In genomic region chr6:89413006-89413400, GRCh38 we compare ENCODE assay signal across 8 cellular contexts. TPM values are rescaled to one million over a fixed set of nuclear protein-coding genes. Genes with fewer than 3 reads are reported as not detected.
A peak's percentile ranks its signal among the peaks of the same experiment; 100 is the strongest.
DNase-seq lines count a peak whose midpoint lies in the region; ATAC-seq and TF ChIP-seq lines count a peak whose summit lies in the region.

No MANE protein-coding gene starts in this region.

- H3K36me3 ChIP-seq in endocrine pancreas (ENCODE audit: control insufficient read depth, insufficient read depth, low read length): no peaks in the 10 kb centered on the region
- H3K36me3 ChIP-seq in ovary: no peaks in the 10 kb centered on the region

- H3K4me1 ChIP-seq in endocrine pancreas (ENCODE audit: control insufficient read depth, insufficient read depth, low read length) (peaks cover 7% of the 10 kb centered on the region), ovary (ENCODE audit: insufficient read depth) (peaks cover 2% of the 10 kb centered on the region)

- peak overlapping the region; percentile 34 for H3K9ac ChIP-seq in endocrine pancreas (ENCODE audit: control insufficient read depth, insufficient read depth, low read length)

- no peak for TF ChIP-seq EP300 in ovary (IDR thresholded peaks at IDR 0.05)

- no peak for ATAC-seq in GM19452 (IDR thresholded peaks at IDR 0.05; ENCODE audit: unreplicated experiment)
- ATAC-seq in GM21529 (IDR thresholded peaks at IDR 0.05; ENCODE audit: unreplicated experiment): no peak
- ATAC-seq in GM19023 (IDR thresholded peaks at IDR 0.05; ENCODE audit: unreplicated experiment): no peak

- H3K9me3 ChIP-seq in endocrine pancreas (ENCODE audit: control insufficient read depth, low read length) (no peaks in the 10 kb centered on the region), ovary (no peaks in the 10 kb centered on the region)

- TF ChIP-seq POLR2A in ovary (IDR thresholded peaks at IDR 0.05): no peak

- intact Hi-C loops in ovary (cut with DNase I): no loop called here

- 26 to 29% (median 28%) methylated on average over 9 of the region's 9 CpGs for WGBS in ovary, 3 donors

- H3K27me3 ChIP-seq in endocrine pancreas (ENCODE audit: control insufficient read depth, insufficient read depth, low read length) (no peaks in the 10 kb centered on the region), ovary (no peaks in the 10 kb centered on the region)

- peak overlapping the region; percentile 87 for H3K4me3 ChIP-seq in endocrine pancreas (ENCODE audit: control insufficient read depth, insufficient read depth, low read length)
- H3K4me3 ChIP-seq in ovary: peak overlapping the region; percentile 58

- H3K27ac ChIP-seq in ovary: no peak overlapping the region

- peak; percentile 65 for DNase-seq in DMS53 (lab: John Stamatoyannopoulos, UW)
- DNase-seq in NCI-H69 (lab: John Stamatoyannopoulos, UW): peak; percentile 71
- no peak for DNase-seq in ovary
- DNase-seq in stimulated activated CD4-positive, alpha-beta T cell treated with anti-CD3 and anti-CD28 coated beads, Interleukin-4, amount 100 ng/mL, for 4 hours: no peak

- no peak for TF ChIP-seq CTCF in ovary (IDR thresholded peaks at IDR 0.05)

RNA-seq across cellular contexts. Expression of gene RRAGD, which starts 0.9 kb away (rescaled TPM):
- 10 to 100 TPM in 1 of 7 donors, 1 to 10 TPM in 6; 3.1 to 12.9 (median 7.9) TPM for total RNA-seq in ovary
- polyA plus RNA-seq in ovary: 1 to 10 TPM in 1 of 2 donors, under 1 TPM in 1; 0.71 to 9.0 TPM

RNA-seq across cellular contexts. Expression of gene ANKRD6, which starts 19.9 kb away (rescaled TPM):
- 10 to 100 TPM; 24.0 to 50.1 (median 28.5) TPM for total RNA-seq in ovary
- 10 to 100 TPM; 14.7 to 19.8 TPM for polyA plus RNA-seq in ovary

Comparison
In these comparisons a context has a peak if more than half of its experiments do, and no peak if none do; other contexts are left out.
1. DNase-seq: peak in DMS53 (single experiment) and NCI-H69 (single experiment); none in ovary (0 of 5) and stimulated activated CD4-positive, alpha-beta T cell treated with anti-CD3 and anti-CD28 coated beads, Interleukin-4, amount 100 ng/mL, for 4 hours (0 of 2).